Comparison of ENCODE assay signal across 36 cellular contexts in the genomic region with DNA sequence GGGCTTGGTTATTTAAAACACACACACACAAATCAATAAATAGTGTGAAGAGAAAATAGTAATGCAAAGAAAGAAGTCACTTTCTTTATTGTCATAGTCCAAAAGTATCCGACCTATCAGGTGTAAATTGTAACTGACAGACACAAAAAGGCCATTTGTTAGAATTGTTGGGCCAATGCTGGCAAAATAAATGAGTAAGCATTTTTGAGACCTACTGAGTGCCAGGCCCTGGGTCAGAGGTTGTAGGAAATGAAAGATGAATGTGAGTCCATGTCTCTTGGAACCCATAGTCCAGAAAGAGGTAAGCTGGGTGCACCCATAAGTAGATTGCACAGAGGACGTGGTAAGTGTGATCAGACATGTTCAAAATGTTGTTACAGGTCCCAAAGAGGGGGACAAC.
"Had no signal": no experiment of that assay in that cellular context is flagged by ENCODE, and none has a peak within 500 bp of the region (broad histone marks: within the 10 kb centered on the region; RNA-seq: fewer than 3 reads in every experiment).

No MANE protein-coding gene starts in this region.

- H3K27ac Mint-ChIP-seq: activated B cell treated with CpG ODN at 0.5 μM for 24 hours; activated CD4-positive, alpha-beta memory T cell treated with anti-CD3 and anti-CD28 coated beads for 36 hours; activated CD4-positive, alpha-beta T cell treated with anti-CD3 and anti-CD28 coated beads, Interleukin-2, amount 10 ng/mL, durations not matched to agents 24 days and 14 days; activated CD8-positive, alpha-beta T cell treated with anti-CD3 and anti-CD28 coated beads for 36 hours; activated naive CD4-positive, alpha-beta T cell treated with anti-CD3 and anti-CD28 coated beads, Interleukin-2, amount 50 U/mL, for 72 hours; activated naive CD8-positive, alpha-beta T cell treated with anti-CD3 and anti-CD28 coated beads for 36 hours; activated T-cell treated with anti-CD3 and anti-CD28 coated beads, Interleukin-2, amount 50 U/mL, for 72 hours; activated T-helper 1 cell treated with anti-CD3 and anti-CD28 coated beads, Interleukin-12 subunit alpha, Interleukin-12 subunit beta, Interleukin-2, Interleukin-4 antibody, amounts not matched to agents 30 ng/mL and 10 ng/mL and 1 ng/mL, durations not matched to agents 14 hours and 24 hours and 36 hours; activated T-helper 2 cell treated with anti-CD3 and anti-CD28 coated beads, Interferon-gamma antibody, Interleukin-2, Interleukin-4, amounts not matched to agents 10 μg/mL and 5 μg/mL and 100 μg/mL, durations not matched to agents 14 hours and 24 hours and 36 hours; T-helper 1 cell treated with Interleukin-12 subunit alpha and Interleukin-12 subunit beta and Interleukin-4 antibody, amounts not matched to agents 30 μg/mL and 1 μg/mL, for 36 hours; T-helper 2 cell treated with Interferon-gamma antibody and Interleukin-4, amounts not matched to agents 5 μg/mL and 100 μg/mL, for 36 hours had no signal

- H3K4me3 ChIP-seq: adrenal gland, body of pancreas, breast epithelium had no signal

- ATAC-seq: activated CD8-positive, alpha-beta T cell treated with anti-CD3 and anti-CD28 coated beads for 36 hours; activated naive CD4-positive, alpha-beta T cell treated with anti-CD3 and anti-CD28 coated beads, Interleukin-2, amount 50 U/mL, for 72 hours; activated T-cell treated with anti-CD3 and anti-CD28 coated beads, Interleukin-2, amount 50 U/mL, for 4 hours; activated T-cell treated with anti-CD3 and anti-CD28 coated beads, Interleukin-2, amount 50 U/mL, for 72 hours; body of pancreas had no signal

- H3K9me3 Mint-ChIP-seq: activated B cell treated with CpG ODN at 0.5 μM for 24 hours; activated CD4-positive, alpha-beta memory T cell treated with anti-CD3 and anti-CD28 coated beads for 36 hours; activated CD4-positive, alpha-beta T cell treated with anti-CD3 and anti-CD28 coated beads, Interleukin-2, amount 10 ng/mL, durations not matched to agents 24 days and 14 days; activated CD8-positive, alpha-beta T cell treated with anti-CD3 and anti-CD28 coated beads for 36 hours; activated naive CD4-positive, alpha-beta T cell treated with anti-CD3 and anti-CD28 coated beads, Interleukin-2, amount 50 U/mL, for 72 hours; activated naive CD8-positive, alpha-beta T cell treated with anti-CD3 and anti-CD28 coated beads for 36 hours; activated T-cell treated with anti-CD3 and anti-CD28 coated beads, Interleukin-2, amount 50 U/mL, for 4 hours; activated T-cell treated with anti-CD3 and anti-CD28 coated beads, Interleukin-2, amount 50 U/mL, for 72 hours; activated T-helper 1 cell treated with anti-CD3 and anti-CD28 coated beads, Interleukin-12 subunit alpha, Interleukin-12 subunit beta, Interleukin-2, Interleukin-4 antibody, amounts not matched to agents 30 ng/mL and 10 ng/mL and 1 ng/mL, durations not matched to agents 14 hours and 24 hours and 36 hours; activated T-helper 2 cell treated with anti-CD3 and anti-CD28 coated beads, Interferon-gamma antibody, Interleukin-2, Interleukin-4, amounts not matched to agents 10 μg/mL and 5 μg/mL and 100 μg/mL, durations not matched to agents 14 hours and 24 hours and 36 hours; T-helper 1 cell treated with Interleukin-12 subunit alpha and Interleukin-12 subunit beta and Interleukin-4 antibody, amounts not matched to agents 30 μg/mL and 1 μg/mL, for 36 hours; T-helper 2 cell treated with Interferon-gamma antibody and Interleukin-4, amounts not matched to agents 5 μg/mL and 100 μg/mL, for 36 hours had no signal

- H3K4me3 Mint-ChIP-seq: activated B cell treated with CpG ODN at 0.5 μM for 24 hours; activated CD4-positive, alpha-beta memory T cell treated with anti-CD3 and anti-CD28 coated beads for 36 hours; activated CD4-positive, alpha-beta T cell treated with anti-CD3 and anti-CD28 coated beads, Interleukin-2, amount 10 ng/mL, durations not matched to agents 24 days and 14 days; activated CD8-positive, alpha-beta T cell treated with anti-CD3 and anti-CD28 coated beads for 36 hours; activated naive CD8-positive, alpha-beta T cell treated with anti-CD3 and anti-CD28 coated beads for 36 hours; activated T-cell treated with anti-CD3 and anti-CD28 coated beads, Interleukin-2, amount 50 U/mL, for 4 hours; activated T-cell treated with anti-CD3 and anti-CD28 coated beads, Interleukin-2, amount 50 U/mL, for 72 hours; activated T-helper 1 cell treated with anti-CD3 and anti-CD28 coated beads, Interleukin-12 subunit alpha, Interleukin-12 subunit beta, Interleukin-2, Interleukin-4 antibody, amounts not matched to agents 30 ng/mL and 10 ng/mL and 1 ng/mL, durations not matched to agents 14 hours and 24 hours and 36 hours; T-helper 1 cell treated with Interleukin-12 subunit alpha and Interleukin-12 subunit beta and Interleukin-4 antibody, amounts not matched to agents 30 μg/mL and 1 μg/mL, for 36 hours; T-helper 2 cell treated with Interferon-gamma antibody and Interleukin-4, amounts not matched to agents 5 μg/mL and 100 μg/mL, for 36 hours had no signal

- H3K36me3 Mint-ChIP-seq: activated CD4-positive, alpha-beta memory T cell treated with anti-CD3 and anti-CD28 coated beads for 36 hours; activated naive CD4-positive, alpha-beta T cell treated with anti-CD3 and anti-CD28 coated beads, Interleukin-2, amount 50 U/mL, for 72 hours; activated naive CD8-positive, alpha-beta T cell treated with anti-CD3 and anti-CD28 coated beads for 36 hours had no signal

- H3K27ac ChIP-seq: adrenal gland, body of pancreas, brain microvascular endothelial cell, breast epithelium, VCaP had no signal

- H3K9me3 ChIP-seq: adrenal gland, body of pancreas, breast epithelium had no signal

- H3K36me3 ChIP-seq: adrenal gland, brain microvascular endothelial cell, breast epithelium had no signal

- FAIRE-seq: astrocyte, TTC549 had no signal

- H3K4me1 ChIP-seq: adrenal gland, body of pancreas, breast epithelium had no signal

- H3K4me1 Mint-ChIP-seq: activated naive CD8-positive, alpha-beta T cell treated with anti-CD3 and anti-CD28 coated beads for 36 hours had no signal

- DNase-seq: activated B cell treated with CpG ODN at 0.5 μM for 24 hours; activated CD4-positive, alpha-beta memory T cell treated with anti-CD3 and anti-CD28 coated beads for 36 hours; activated CD4-positive, alpha-beta T cell treated with anti-CD3 and anti-CD28 coated beads for 4 hours; activated CD4-positive, alpha-beta T cell treated with anti-CD3 and anti-CD28 coated beads, Interleukin-2, amount 10 ng/mL, durations not matched to agents 24 days and 14 days; activated CD4-positive, alpha-beta T cell treated with anti-CD3 and anti-CD28 coated beads, Interleukin-2, amount 50 U/mL, for 1 hour; activated CD4-positive, alpha-beta T cell treated with anti-CD3 and anti-CD28 coated beads, Interleukin-2, amount 50 U/mL, for 4 hours; activated CD4-positive, CD25-positive, alpha-beta regulatory T cell treated with anti-CD3 and anti-CD28 coated beads, Interleukin-2, amount 50 U/mL, for 72 hours; activated CD8-positive, alpha-beta memory T cell treated with anti-CD3 and anti-CD28 coated beads, Interleukin-2, amount 50 U/mL, for 4 hours; activated CD8-positive, alpha-beta T cell treated with anti-CD3 and anti-CD28 coated beads for 36 hours; activated effector memory CD4-positive, alpha-beta T cell treated with Interleukin-2 at 50 U/mL for 16 hours; activated gamma-delta T cell; activated naive CD4-positive, alpha-beta T cell treated with anti-CD3 and anti-CD28 coated beads, Interleukin-2, amount 50 U/mL, for 16 hours; activated naive CD4-positive, alpha-beta T cell treated with Interleukin-2 at 50 U/mL for 16 hours; activated naive CD8-positive, alpha-beta T cell treated with anti-CD3 and anti-CD28 coated beads for 36 hours; activated T-cell treated with anti-CD3 and anti-CD28 coated beads for 4 hours; activated T-cell treated with anti-CD3 and anti-CD28 coated beads, Interleukin-2, amount 50 U/mL, for 1 hour; activated T-cell treated with anti-CD3 and anti-CD28 coated beads, Interleukin-2, amount 50 U/mL, for 4 hours; activated T-cell treated with anti-CD3 and anti-CD28 coated beads, Interleukin-2, amount 50 U/mL, for 72 hours; adrenal gland; amniotic stem cell; aorta; body of pancreas; brain microvascular endothelial cell; central memory CD4-positive, alpha-beta T cell; T-helper 1 cell; T-helper 2 cell; T-helper 9 cell had no signal

- H3K27me3 ChIP-seq: adrenal gland, brain microvascular endothelial cell, breast epithelium had no signal
